Comparison of ENCODE assay signal across 16 cellular contexts in genomic region chr5:23631283-23632045, GRCh38.
DNase-seq lines count a peak whose midpoint lies in the region; ATAC-seq and TF ChIP-seq lines count a peak whose summit lies in the region.
"Had no signal": no experiment of that assay in that cellular context is flagged by ENCODE, and none has a peak within 500 bp of the region (broad histone marks: within the 10 kb centered on the region; RNA-seq: fewer than 3 reads in every experiment).

No MANE protein-coding gene starts in this region.

- no peaks in the 10 kb centered on the region for H3K36me3 ChIP-seq in brain microvascular endothelial cell (replicated peaks)

- H3K27ac ChIP-seq in brain microvascular endothelial cell: no peak overlapping the region

- H3K9me3 Mint-ChIP-seq in osteocyte (ENCODE audit: unreplicated experiment): no peaks in the 10 kb centered on the region
- H3K9me3 Mint-ChIP-seq: GM23338 had no signal

- no peak for ATAC-seq in HG02981 (IDR thresholded peaks at IDR 0.05; ENCODE audit: unreplicated experiment)
- no peak for ATAC-seq in GM18861 (IDR thresholded peaks at IDR 0.05; ENCODE audit: unreplicated experiment)
- ATAC-seq: GM23338 had no signal

- H3K27ac Mint-ChIP-seq in osteocyte (ENCODE audit: unreplicated experiment): no peak overlapping the region
- H3K27ac Mint-ChIP-seq: GM23338 had no signal

- TF ChIP-seq CTCF in brain microvascular endothelial cell (IDR thresholded peaks at IDR 0.05; ENCODE audit: low read depth, low read length, missing control alignments) (no peak), osteocyte (IDR thresholded peaks at IDR 0.05) (no peak)

- DNase-seq in Caki2 (ENCODE audit: low read depth) (peak; percentile 19), brain microvascular endothelial cell (peak; percentile 2), inferior parietal cortex (ENCODE audit: extremely low spot score) (peak; percentile 30), HEK293T (ENCODE audit: extremely low spot score) (no peak), osteocyte (ENCODE audit: extremely low spot score, unreplicated experiment) (no peak)
- DNase-seq: central memory CD4-positive, alpha-beta T cell; NCI-H1092 treated with DMSO at 0.1 percent for 48 hours; NCI-H345; right cardiac atrium; RPMI8226; stimulated activated CD4-positive, alpha-beta T cell treated with anti-CD3 and anti-CD28 coated beads, Interleukin-4, amount 100 ng/mL, for 4 hours; stimulated activated naive CD4-positive, alpha-beta T cell had no signal

- no peak for TF ChIP-seq EP300 in Ishikawa (IDR thresholded peaks at IDR 0.05; ENCODE audit: borderline replicate concordance)

- no peaks in the 10 kb centered on the region for H3K4me1 Mint-ChIP-seq in osteocyte (ENCODE audit: unreplicated experiment)

- CTCF ChIA-PET in HEK293T (lab: Yijun Ruan, JAX): no interaction called here

- no peak overlapping the region for H3K4me3 ChIP-seq in brain microvascular endothelial cell (ENCODE audit: low read depth, low read length)
- H3K4me3 ChIP-seq: GM23338 had no signal

- H3K36me3 Mint-ChIP-seq in osteocyte (ENCODE audit: unreplicated experiment): no peaks in the 10 kb centered on the region

- POLR2A ChIA-PET in HEK293T (lab: Yijun Ruan, JAX): no interaction called here

- no peak overlapping the region for H3K4me3 Mint-ChIP-seq in osteocyte (ENCODE audit: unreplicated experiment)
- H3K4me3 Mint-ChIP-seq: GM23338 had no signal

- in situ Hi-C loops in Caki2 (cut with HindIII; ENCODE audit: low pct_unique_long_range_greater_than_20kb, low sequenced_read_pairs) (no loop called here), brain microvascular endothelial cell (cut with HindIII; ENCODE audit: low pct_ligation_motif_present, low sequenced_read_pairs) (no loop called here)

- no peaks in the 10 kb centered on the region for H3K27me3 ChIP-seq in brain microvascular endothelial cell (replicated peaks)

- no peak for TF ChIP-seq RAD21 in Ishikawa (IDR thresholded peaks at IDR 0.05; ENCODE audit: low read depth)

- H3K27me3 Mint-ChIP-seq in osteocyte (ENCODE audit: unreplicated experiment): no peaks in the 10 kb centered on the region

TF ChIP-seq in Ishikawa, 13 proteins besides CTCF, POLR2A, EP300 and RAD21:
- TF ChIP-seq NFIC (IDR thresholded peaks at IDR 0.05): peak; percentile 32; the same call in 1 of the 2 replicates
- no peak for TF ChIP-seq REST (IDR thresholded peaks at IDR 0.05; ENCODE audit: low read depth)

TF ChIP-seq in HEK293T, 16 proteins besides CTCF, POLR2A, EP300 and RAD21:
- TF ChIP-seq ZNF384 (IDR thresholded peaks at IDR 0.05): no peak
- TF ChIP-seq SP1 (IDR thresholded peaks at IDR 0.05): no peak
- TF ChIP-seq ARNT (IDR thresholded peaks at IDR 0.05): no peak

Comparison
In these comparisons a context has a peak if more than half of its experiments do, and no peak if none do; other contexts are left out.
1. DNase-seq: peak in Caki2 (single experiment), brain microvascular endothelial cell (single experiment) and inferior parietal cortex (single experiment); none in HEK293T (single experiment) and osteocyte (single experiment).